Comparison of ENCODE assay signal across 19 cellular contexts in genomic region chr14:31292962-31293616, GRCh38.
"Had no signal": no experiment of that assay in that cellular context is flagged by ENCODE, and none has a peak within 500 bp of the region (broad histone marks: within the 10 kb centered on the region; RNA-seq: fewer than 3 reads in every experiment).

No MANE protein-coding gene starts in this region.

- H3K4me1 Mint-ChIP-seq: activated CD4-positive, alpha-beta T cell treated with anti-CD3 and anti-CD28 coated beads for 36 hours; activated CD8-positive, alpha-beta memory T cell treated with anti-CD3 and anti-CD28 coated beads, Interleukin-2, amount 10 ng/mL, durations not matched to agents 7 days and 5 days had no signal

- H3K27me3 ChIP-seq: ascending aorta, esophagus squamous epithelium, ovary, stomach, testis had no signal

- H3K4me3 Mint-ChIP-seq: activated CD4-positive, alpha-beta memory T cell treated with anti-CD3 and anti-CD28 coated beads for 36 hours; activated CD4-positive, alpha-beta T cell treated with anti-CD3 and anti-CD28 coated beads for 36 hours; activated CD8-positive, alpha-beta memory T cell treated with anti-CD3 and anti-CD28 coated beads, Interleukin-2, amount 10 ng/mL, durations not matched to agents 7 days and 5 days; activated naive CD4-positive, alpha-beta T cell treated with anti-CD3 and anti-CD28 coated beads for 36 hours; naive B cell had no signal

- H3K27ac Mint-ChIP-seq: activated CD4-positive, alpha-beta memory T cell treated with anti-CD3 and anti-CD28 coated beads for 36 hours; activated CD4-positive, alpha-beta T cell treated with anti-CD3 and anti-CD28 coated beads for 36 hours; activated CD8-positive, alpha-beta memory T cell treated with anti-CD3 and anti-CD28 coated beads, Interleukin-2, amount 10 ng/mL, durations not matched to agents 7 days and 5 days; activated naive CD4-positive, alpha-beta T cell treated with anti-CD3 and anti-CD28 coated beads for 36 hours; activated T-helper 2 cell treated with anti-CD3 and anti-CD28 coated beads, Interferon-gamma antibody, Interleukin-2, Interleukin-4, amounts not matched to agents 10 μg/mL and 5 μg/mL and 100 μg/mL, durations not matched to agents 14 hours and 24 hours and 36 hours; naive B cell had no signal

- H3K4me3 ChIP-seq: ascending aorta, esophagus squamous epithelium, lung, ovary, stomach, testis had no signal

- ATAC-seq: activated CD4-positive, alpha-beta T cell treated with anti-CD3 and anti-CD28 coated beads for 36 hours; activated CD8-positive, alpha-beta memory T cell treated with anti-CD3 and anti-CD28 coated beads, Interleukin-2, amount 10 ng/mL, durations not matched to agents 7 days and 5 days; left cardiac atrium had no signal

- H3K9me3 Mint-ChIP-seq: activated CD4-positive, alpha-beta memory T cell treated with anti-CD3 and anti-CD28 coated beads for 36 hours; activated naive CD4-positive, alpha-beta T cell treated with anti-CD3 and anti-CD28 coated beads for 36 hours; activated T-helper 2 cell treated with anti-CD3 and anti-CD28 coated beads, Interferon-gamma antibody, Interleukin-2, Interleukin-4, amounts not matched to agents 10 μg/mL and 5 μg/mL and 100 μg/mL, durations not matched to agents 14 hours and 24 hours and 36 hours; naive B cell had no signal

- H3K4me1 ChIP-seq: ascending aorta, stomach, testis had no signal

- H3K27ac ChIP-seq: ascending aorta, esophagus squamous epithelium, ovary, stomach, testis, WERI-Rb-1 had no signal

- H3K9me3 ChIP-seq: ascending aorta, esophagus squamous epithelium, ovary, stomach, testis had no signal

- H3K27me3 Mint-ChIP-seq: activated CD4-positive, alpha-beta memory T cell treated with anti-CD3 and anti-CD28 coated beads for 36 hours; activated CD4-positive, alpha-beta T cell treated with anti-CD3 and anti-CD28 coated beads for 36 hours; activated CD8-positive, alpha-beta memory T cell treated with anti-CD3 and anti-CD28 coated beads, Interleukin-2, amount 10 ng/mL, durations not matched to agents 7 days and 5 days; naive B cell had no signal

- H3K36me3 ChIP-seq: ascending aorta, ovary, WERI-Rb-1 had no signal

- DNase-seq: activated CD4-positive, alpha-beta memory T cell treated with anti-CD3 and anti-CD28 coated beads for 36 hours; activated CD4-positive, alpha-beta T cell treated with anti-CD3 and anti-CD28 coated beads for 36 hours; activated CD8-positive, alpha-beta memory T cell treated with anti-CD3 and anti-CD28 coated beads, Interleukin-2, amount 10 ng/mL, durations not matched to agents 7 days and 5 days; activated naive CD4-positive, alpha-beta T cell treated with anti-CD3 and anti-CD28 coated beads for 36 hours; activated T-cell treated with anti-CD3 and anti-CD28 coated beads, Interleukin-2, amount 50 U/mL, for 1 hour; esophagus squamous epithelium; foreskin fibroblast; hypothalamus; left cardiac atrium; naive B cell; ovary; stimulated activated CD4-positive, alpha-beta T cell treated with anti-CD3 and anti-CD28 coated beads, Interleukin-12 subunit alpha, Interleukin-12 subunit beta, amount 100 ng/mL, for 4 hours; stimulated activated CD4-positive, alpha-beta T cell treated with anti-CD3 and anti-CD28 coated beads, Interleukin-2, amount 100 ng/mL, for 24 hours; stomach; testis; WERI-Rb-1 had no signal
